ENCODE assay signal across 2 cellular contexts in genomic region chr22:38761202-38762162, GRCh38.
TF ChIP-seq lines count a peak whose summit lies in the region.

No MANE protein-coding gene starts in this region.

TF ChIP-seq in K562, 482 proteins besides CTCF, POLR2A, EP300 and RAD21 (continues in another document):
- TF ChIP-seq MYNN (IDR thresholded peaks at IDR 0.05) (peak; percentile 75; the same call in 1 of the 2 replicates), MYNN (CRISPR knock-in tag; IDR thresholded peaks at IDR 0.05) (no peak), TOE1 (IDR thresholded peaks at IDR 0.05; ENCODE audit: borderline replicate concordance) (no peak), TOE1 (CRISPR knock-in tag; IDR thresholded peaks at IDR 0.05; ENCODE audit: borderline replicate concordance, low read depth) (no peak), ZFPM2 (CRISPR knock-in tag; IDR thresholded peaks at IDR 0.05) (no peak), KLF6 (CRISPR knock-in tag; IDR thresholded peaks at IDR 0.05; ENCODE audit: borderline replicate concordance) (no peak), HNRNPLL (IDR thresholded peaks at IDR 0.05; ENCODE audit: low read depth, low read length, poor library complexity, severe bottlenecking) (no peak), BRD4 (IDR thresholded peaks at IDR 0.05) (no peak), ZBTB43 (CRISPR knock-in tag; IDR thresholded peaks at IDR 0.05) (peak; percentile 99), ZNF518B (CRISPR knock-in tag; IDR thresholded peaks at IDR 0.05) (no peak), BRCA1 (IDR thresholded peaks at IDR 0.05) (no peak), BRCA1 (CRISPR knock-in tag; IDR thresholded peaks at IDR 0.05) (no peak), PTRF (tag; IDR thresholded peaks at IDR 0.05) (no peak), U2AF1 (optimal IDR thresholded peaks at IDR 0.05; ENCODE audit: low read depth, low read length) (no peak)
- TF ChIP-seq, protein P1, sequence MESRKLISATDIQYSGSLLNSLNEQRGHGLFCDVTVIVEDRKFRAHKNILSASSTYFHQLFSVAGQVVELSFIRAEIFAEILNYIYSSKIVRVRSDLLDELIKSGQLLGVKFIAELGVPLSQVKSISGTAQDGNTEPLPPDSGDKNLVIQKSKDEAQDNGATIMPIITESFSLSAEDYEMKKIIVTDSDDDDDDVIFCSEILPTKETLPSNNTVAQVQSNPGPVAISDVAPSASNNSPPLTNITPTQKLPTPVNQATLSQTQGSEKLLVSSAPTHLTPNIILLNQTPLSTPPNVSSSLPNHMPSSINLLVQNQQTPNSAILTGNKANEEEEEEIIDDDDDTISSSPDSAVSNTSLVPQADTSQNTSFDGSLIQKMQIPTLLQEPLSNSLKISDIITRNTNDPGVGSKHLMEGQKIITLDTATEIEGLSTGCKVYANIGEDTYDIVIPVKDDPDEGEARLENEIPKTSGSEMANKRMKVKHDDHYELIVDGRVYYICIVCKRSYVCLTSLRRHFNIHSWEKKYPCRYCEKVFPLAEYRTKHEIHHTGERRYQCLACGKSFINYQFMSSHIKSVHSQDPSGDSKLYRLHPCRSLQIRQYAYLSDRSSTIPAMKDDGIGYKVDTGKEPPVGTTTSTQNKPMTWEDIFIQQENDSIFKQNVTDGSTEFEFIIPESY (CRISPR knock-in tag; IDR thresholded peaks at IDR 0.05), result no peak
- TF ChIP-seq, protein P2, sequence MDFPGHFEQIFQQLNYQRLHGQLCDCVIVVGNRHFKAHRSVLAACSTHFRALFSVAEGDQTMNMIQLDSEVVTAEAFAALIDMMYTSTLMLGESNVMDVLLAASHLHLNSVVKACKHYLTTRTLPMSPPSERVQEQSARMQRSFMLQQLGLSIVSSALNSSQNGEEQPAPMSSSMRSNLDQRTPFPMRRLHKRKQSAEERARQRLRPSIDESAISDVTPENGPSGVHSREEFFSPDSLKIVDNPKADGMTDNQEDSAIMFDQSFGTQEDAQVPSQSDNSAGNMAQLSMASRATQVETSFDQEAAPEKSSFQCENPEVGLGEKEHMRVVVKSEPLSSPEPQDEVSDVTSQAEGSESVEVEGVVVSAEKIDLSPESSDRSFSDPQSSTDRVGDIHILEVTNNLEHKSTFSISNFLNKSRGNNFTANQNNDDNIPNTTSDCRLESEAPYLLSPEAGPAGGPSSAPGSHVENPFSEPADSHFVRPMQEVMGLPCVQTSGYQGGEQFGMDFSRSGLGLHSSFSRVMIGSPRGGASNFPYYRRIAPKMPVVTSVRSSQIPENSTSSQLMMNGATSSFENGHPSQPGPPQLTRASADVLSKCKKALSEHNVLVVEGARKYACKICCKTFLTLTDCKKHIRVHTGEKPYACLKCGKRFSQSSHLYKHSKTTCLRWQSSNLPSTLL (IDR thresholded peaks at IDR 0.05), result 0 out of 2 replicates have a peak, but pooled peaks have one; percentile 32
- TF ChIP-seq, protein P3, sequence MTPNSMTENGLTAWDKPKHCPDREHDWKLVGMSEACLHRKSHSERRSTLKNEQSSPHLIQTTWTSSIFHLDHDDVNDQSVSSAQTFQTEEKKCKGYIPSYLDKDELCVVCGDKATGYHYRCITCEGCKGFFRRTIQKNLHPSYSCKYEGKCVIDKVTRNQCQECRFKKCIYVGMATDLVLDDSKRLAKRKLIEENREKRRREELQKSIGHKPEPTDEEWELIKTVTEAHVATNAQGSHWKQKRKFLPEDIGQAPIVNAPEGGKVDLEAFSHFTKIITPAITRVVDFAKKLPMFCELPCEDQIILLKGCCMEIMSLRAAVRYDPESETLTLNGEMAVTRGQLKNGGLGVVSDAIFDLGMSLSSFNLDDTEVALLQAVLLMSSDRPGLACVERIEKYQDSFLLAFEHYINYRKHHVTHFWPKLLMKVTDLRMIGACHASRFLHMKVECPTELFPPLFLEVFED (CRISPR knock-in tag; conservative IDR thresholded peaks at IDR 0.05), result no peak
- TF ChIP-seq, protein P4, sequence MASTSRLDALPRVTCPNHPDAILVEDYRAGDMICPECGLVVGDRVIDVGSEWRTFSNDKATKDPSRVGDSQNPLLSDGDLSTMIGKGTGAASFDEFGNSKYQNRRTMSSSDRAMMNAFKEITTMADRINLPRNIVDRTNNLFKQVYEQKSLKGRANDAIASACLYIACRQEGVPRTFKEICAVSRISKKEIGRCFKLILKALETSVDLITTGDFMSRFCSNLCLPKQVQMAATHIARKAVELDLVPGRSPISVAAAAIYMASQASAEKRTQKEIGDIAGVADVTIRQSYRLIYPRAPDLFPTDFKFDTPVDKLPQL (IDR thresholded peaks at IDR 0.05; ENCODE audit: extremely low read depth, insufficient read length), result no peak

TF ChIP-seq in neural cell, 6 proteins besides CTCF, POLR2A, EP300 and RAD21:
- TF ChIP-seq MXI1 (conservative IDR thresholded peaks at IDR 0.05; ENCODE audit: poor library complexity, severe bottlenecking) (no peak), TAF1 (IDR thresholded peaks at IDR 0.05; ENCODE audit: low read depth) (no peak), POLR2AphosphoS5 (IDR thresholded peaks at IDR 0.05) (no peak), SMC3 (conservative IDR thresholded peaks at IDR 0.05; ENCODE audit: poor library complexity) (no peak), EZH2 (IDR thresholded peaks at IDR 0.05; ENCODE audit: borderline replicate concordance, insufficient read depth, low read length, poor library complexity, severe bottlenecking) (no peak)
- TF ChIP-seq, protein P5, sequence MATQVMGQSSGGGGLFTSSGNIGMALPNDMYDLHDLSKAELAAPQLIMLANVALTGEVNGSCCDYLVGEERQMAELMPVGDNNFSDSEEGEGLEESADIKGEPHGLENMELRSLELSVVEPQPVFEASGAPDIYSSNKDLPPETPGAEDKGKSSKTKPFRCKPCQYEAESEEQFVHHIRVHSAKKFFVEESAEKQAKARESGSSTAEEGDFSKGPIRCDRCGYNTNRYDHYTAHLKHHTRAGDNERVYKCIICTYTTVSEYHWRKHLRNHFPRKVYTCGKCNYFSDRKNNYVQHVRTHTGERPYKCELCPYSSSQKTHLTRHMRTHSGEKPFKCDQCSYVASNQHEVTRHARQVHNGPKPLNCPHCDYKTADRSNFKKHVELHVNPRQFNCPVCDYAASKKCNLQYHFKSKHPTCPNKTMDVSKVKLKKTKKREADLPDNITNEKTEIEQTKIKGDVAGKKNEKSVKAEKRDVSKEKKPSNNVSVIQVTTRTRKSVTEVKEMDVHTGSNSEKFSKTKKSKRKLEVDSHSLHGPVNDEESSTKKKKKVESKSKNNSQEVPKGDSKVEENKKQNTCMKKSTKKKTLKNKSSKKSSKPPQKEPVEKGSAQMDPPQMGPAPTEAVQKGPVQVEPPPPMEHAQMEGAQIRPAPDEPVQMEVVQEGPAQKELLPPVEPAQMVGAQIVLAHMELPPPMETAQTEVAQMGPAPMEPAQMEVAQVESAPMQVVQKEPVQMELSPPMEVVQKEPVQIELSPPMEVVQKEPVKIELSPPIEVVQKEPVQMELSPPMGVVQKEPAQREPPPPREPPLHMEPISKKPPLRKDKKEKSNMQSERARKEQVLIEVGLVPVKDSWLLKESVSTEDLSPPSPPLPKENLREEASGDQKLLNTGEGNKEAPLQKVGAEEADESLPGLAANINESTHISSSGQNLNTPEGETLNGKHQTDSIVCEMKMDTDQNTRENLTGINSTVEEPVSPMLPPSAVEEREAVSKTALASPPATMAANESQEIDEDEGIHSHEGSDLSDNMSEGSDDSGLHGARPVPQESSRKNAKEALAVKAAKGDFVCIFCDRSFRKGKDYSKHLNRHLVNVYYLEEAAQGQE (IDR thresholded peaks at IDR 0.05; ENCODE audit: borderline replicate concordance), result no peak
